In genomic region chr9:37466037-37466709, GRCh38 we compare ENCODE assay signal across 1 cellular context.
TF ChIP-seq lines count a peak whose summit lies in the region.

No MANE protein-coding gene starts in this region.

TF ChIP-seq in GM12878, 131 proteins besides CTCF, POLR2A, EP300 and RAD21 (continued from another document):
- TF ChIP-seq PRDM15 (CRISPR knock-in tag; IDR thresholded peaks at IDR 0.05) (no peak), POU2F2 (IDR thresholded peaks at IDR 0.05; ENCODE audit: borderline replicate concordance, low read depth, low read length) (no peak), CHD1 (IDR thresholded peaks at IDR 0.05; ENCODE audit: low read depth, low read length) (no peak), USF1 (IDR thresholded peaks at IDR 0.05; ENCODE audit: borderline replicate concordance, extremely low read length, insufficient read depth, low read depth, low read length) (no peak), ZNF217 (IDR thresholded peaks at IDR 0.05) (no peak; the same call in 1 of the 2 replicates), YBX1 (IDR thresholded peaks at IDR 0.05) (no peak), ZBED1 (IDR thresholded peaks at IDR 0.05; ENCODE audit: borderline replicate concordance) (no peak), TBL1XR1 (IDR thresholded peaks at IDR 0.05; ENCODE audit: low read depth, low read length) (no peak), TCF7 (IDR thresholded peaks at IDR 0.05; ENCODE audit: borderline replicate concordance) (no peak), ZNF384 (IDR thresholded peaks at IDR 0.05; ENCODE audit: borderline replicate concordance, low read depth, low read length) (no peak), ZNF274 (IDR thresholded peaks at IDR 0.05; ENCODE audit: insufficient read depth, insufficient read length) (no peak), NFYA (IDR thresholded peaks at IDR 0.05; ENCODE audit: borderline replicate concordance, low read depth, low read length) (no peak), POLR2AphosphoS2 (IDR thresholded peaks at IDR 0.05; ENCODE audit: low read depth, low read length) (no peak), SPI1 (IDR thresholded peaks at IDR 0.05; ENCODE audit: borderline replicate concordance, insufficient read depth, low read depth, low read length) (no peak), MXI1 (IDR thresholded peaks at IDR 0.05; ENCODE audit: low read depth, low read length) (peak; percentile 13), IRF3 (IDR thresholded peaks at IDR 0.05) (no peak), TCF12 (IDR thresholded peaks at IDR 0.05; ENCODE audit: low read depth, low read length) (no peak), LARP7 (IDR thresholded peaks at IDR 0.05) (no peak), ZNF207 (IDR thresholded peaks at IDR 0.05; ENCODE audit: borderline replicate concordance) (no peak), GATAD2B (conservative IDR thresholded peaks at IDR 0.05; ENCODE audit: low read depth) (peak; percentile 56)
TF ChIP-seq in GM12878: peak in this region for 15.
